ENCODE assay signal across 1 cellular context in the genomic region with DNA sequence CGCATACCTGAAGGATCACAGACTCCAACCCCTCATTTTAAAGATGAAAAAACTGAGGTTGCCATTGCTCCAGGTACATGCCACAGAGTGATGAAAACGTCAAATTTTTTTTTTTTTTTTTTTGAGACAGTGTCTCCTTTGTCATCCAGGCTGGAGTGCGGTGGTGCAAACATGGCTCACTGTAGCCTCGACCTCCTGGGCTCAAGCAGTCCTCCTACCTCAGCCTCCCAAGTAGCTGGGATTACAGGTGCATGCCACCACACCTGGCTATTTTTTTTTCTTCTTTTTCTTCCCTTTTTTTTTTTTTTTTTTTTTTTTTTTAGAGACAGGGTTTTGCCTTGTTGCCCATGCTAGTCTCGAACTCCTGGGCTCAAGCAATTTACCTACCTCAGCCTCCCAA. TPM values are rescaled to one million over a fixed set of nuclear protein-coding genes. Genes with fewer than 3 reads are reported as not detected.
"Had no signal": no experiment of that assay in that cellular context is flagged by ENCODE, and none has a peak within 500 bp of the region (broad histone marks: within the 10 kb centered on the region; RNA-seq: fewer than 3 reads in every experiment).

No MANE protein-coding gene starts in this region.

RNA-seq across cellular contexts. Expression of gene TMEFF1, which starts 32.5 kb away (rescaled TPM):
- total RNA-seq: Right ventricle myocardium superior had no signal
